In the genomic region with DNA sequence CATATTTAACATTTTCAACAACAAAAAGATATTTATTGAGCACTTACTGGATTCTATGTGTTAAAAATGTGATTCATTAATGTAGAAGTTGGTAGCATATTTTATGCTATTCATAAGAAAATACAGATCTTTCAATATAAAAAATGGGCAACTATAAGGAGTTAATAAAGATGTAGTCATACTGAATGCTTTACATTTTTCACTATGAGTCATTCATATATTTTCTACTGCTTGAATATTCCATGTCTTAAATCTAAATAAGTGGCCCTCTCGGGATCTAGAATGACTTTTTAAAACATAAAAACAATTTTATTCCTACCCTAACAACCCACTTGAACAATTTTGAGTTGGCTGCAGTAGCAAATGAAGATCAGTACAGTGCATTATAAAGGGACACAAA, we compare ENCODE assay signal across 18 cellular contexts.
A peak's percentile ranks its signal among the peaks of the same experiment; 100 is the strongest.
DNase-seq lines count a peak whose midpoint lies in the region; ATAC-seq, FAIRE-seq and TF ChIP-seq lines count a peak whose summit lies in the region.
"Had no signal": no experiment of that assay in that cellular context is flagged by ENCODE, and none has a peak within 500 bp of the region (broad histone marks: within the 10 kb centered on the region; RNA-seq: fewer than 3 reads in every experiment).

No MANE protein-coding gene starts in this region.

- H3K79me2 ChIP-seq in PC-3 (ENCODE audit: low read length) (no peaks in the 10 kb centered on the region), GM12878 (ENCODE audit: control insufficient read depth, insufficient read depth, low read length) (no peaks in the 10 kb centered on the region)

- RAD21 ChIA-PET in GM12878 (lab: Charles Lee; ENCODE audit: unreplicated experiment), result no interaction called here

- ATAC-seq in PC-3 (peak; percentile 50; the same call in 1 of the 2 replicates), GM12878 (no peak)

- TF ChIP-seq CTCF in PC-3 (conservative IDR thresholded peaks at IDR 0.05; ENCODE audit: low read depth, low read length), result no peak
- TF ChIP-seq CTCF in GM12878 (IDR thresholded peaks at IDR 0.05 in 2 of 3, conservative IDR thresholded peaks at IDR 0.05 in 1 of 3; ENCODE audit: control insufficient read depth in 2 of 3, extremely low read depth in 1 of 3, insufficient read depth in 1 of 3, low read depth in 3 of 3, low read length in 3 of 3), result no peak
- TF ChIP-seq CTCF in adrenal gland (IDR thresholded peaks at IDR 0.05), result no peak
- TF ChIP-seq CTCF in GM20000 (IDR thresholded peaks at IDR 0.05; ENCODE audit: extremely low read depth, missing control alignments), result no peak

- TF ChIP-seq RAD21 in GM12878 (IDR thresholded peaks at IDR 0.05; ENCODE audit: insufficient read depth, low read depth, low read length), result no peak

- no peak for FAIRE-seq in GM12878 (lab: Jason Lieb, UNC)
- FAIRE-seq: D721Med had no signal

- intact Hi-C loops in PC-3 (cut with micrococcal nuclease), result no loop called here
- intact Hi-C loops in GM12878 (cut with micrococcal nuclease; ENCODE audit: unreplicated experiment), result no loop called here
- intact Hi-C loops in adrenal gland (cut with DNase I), result no loop called here

- H3F3A ChIP-seq in PC-3 (ENCODE audit: low read length, unreplicated experiment), result no peaks in the 10 kb centered on the region

- TF ChIP-seq EP300 in GM12878 (IDR thresholded peaks at IDR 0.05; ENCODE audit: borderline replicate concordance in 1 of 2, control insufficient read depth in 1 of 2, low read depth in 2 of 2, low read length in 2 of 2), result no peak

- WGBS in GM12878 (ENCODE audit: insufficient coverage, insufficient replicate concordance, low lambda C conversion rate, missing lambda C conversion rate), result 0% methylated on average over 1 of the region's 1 CpG
- 46 to 59% (median 55%) methylated on average over 1 of the region's 1 CpG for WGBS in adrenal gland, 4 donors

- in situ Hi-C loops in GM12878 (cut with MboI), result no loop called here

- no peak for TF ChIP-seq POLR2A in GM12878 (IDR thresholded peaks at IDR 0.05; ENCODE audit: low read depth, low read length)
- TF ChIP-seq POLR2A in adrenal gland (IDR thresholded peaks at IDR 0.05), result no peak

- SMC1A ChIA-PET in GM12878 (lab: Charles Lee; ENCODE audit: uncharacterized antibody, unreplicated experiment), result no interaction called here

- H3K4me1 ChIP-seq in PC-3 (ENCODE audit: insufficient read depth, low read length) (peaks cover 8% of the 10 kb centered on the region; the same call in 1 of the 2 replicates), GM12878 (ENCODE audit: control insufficient read depth, insufficient read depth, low read length) (no peaks in the 10 kb centered on the region), adrenal gland (replicated peaks in 1 of 2) (no peaks in the 10 kb centered on the region)
- H3K4me1 ChIP-seq: Caco-2, HAP-1 had no signal

- H3K9me2 ChIP-seq in PC-3 (replicated peaks; ENCODE audit: low read length), result no peaks in the 10 kb centered on the region

- DNase-seq in ELR (ENCODE audit: low read depth), result peak; percentile 1
- DNase-seq in HCEC 1CT, result peak; percentile 35
- DNase-seq in PC-3, result peak; percentile 10
- no peak for DNase-seq in GM12878 (ENCODE audit: low read depth, low spot score)
- DNase-seq in adrenal gland, result no peak
- DNase-seq in retina, result no peak
- no peak for DNase-seq in GM20000 (ENCODE audit: low spot score)
- no peak for DNase-seq in KG1 (lab: John Stamatoyannopoulos, UW)
- DNase-seq: ACHN; BE2C; C1 segment of cervical spinal cord; Caco-2; CD4-positive, CD25-positive, alpha-beta regulatory T cell; CD8-positive, alpha-beta memory T cell; GDM1; KBM-7 had no signal

- H3K9ac ChIP-seq in PC-3 (ENCODE audit: low read length) (no peak overlapping the region), GM12878 (ENCODE audit: control insufficient read depth, insufficient read depth, low read length) (no peak overlapping the region)

- H3K4me2 ChIP-seq in PC-3 (ENCODE audit: low read length) (no peak overlapping the region), GM12878 (ENCODE audit: control insufficient read depth, insufficient read depth) (no peak overlapping the region)

- no peak overlapping the region for H3K4me3 ChIP-seq in PC-3 (ENCODE audit: low read length)
- no peak overlapping the region for H3K4me3 ChIP-seq in GM12878
- no peak overlapping the region for H3K4me3 ChIP-seq in adrenal gland
- H3K4me3 ChIP-seq: HAP-1 had no signal

- H3K27me3 ChIP-seq in PC-3 (ENCODE audit: low read length) (no peaks in the 10 kb centered on the region), GM12878 (replicated peaks in 1 of 2; ENCODE audit: control insufficient read depth in 2 of 2, insufficient read depth in 2 of 2, low read length in 1 of 2) (no peaks in the 10 kb centered on the region), adrenal gland (no peaks in the 10 kb centered on the region)
- H3K27me3 ChIP-seq: BE2C had no signal

- H4K20me1 ChIP-seq in PC-3 (ENCODE audit: low read length), result no peaks in the 10 kb centered on the region
- no peaks in the 10 kb centered on the region for H4K20me1 ChIP-seq in GM12878 (ENCODE audit: control insufficient read depth, insufficient read depth)

- H3K27ac ChIP-seq in PC-3 (ENCODE audit: low read length), result no peak overlapping the region
- no peak overlapping the region for H3K27ac ChIP-seq in GM12878 (ENCODE audit: control insufficient read depth, insufficient read depth)
- no peak overlapping the region for H3K27ac ChIP-seq in adrenal gland

- H3K36me3 ChIP-seq in PC-3 (ENCODE audit: low read depth, low read length), result no peaks in the 10 kb centered on the region
- H3K36me3 ChIP-seq in GM12878 (ENCODE audit: control insufficient read depth in 2 of 2, insufficient read depth in 2 of 2, low read length in 1 of 2), result no peaks in the 10 kb centered on the region
- no peaks in the 10 kb centered on the region for H3K36me3 ChIP-seq in adrenal gland (replicated peaks in 1 of 2)
- H3K36me3 ChIP-seq: BE2C, HAP-1 had no signal

- H3K9me3 ChIP-seq in PC-3 (ENCODE audit: low read length) (no peaks in the 10 kb centered on the region), GM12878 (replicated peaks; ENCODE audit: control insufficient read depth, insufficient read depth, low read length) (no peaks in the 10 kb centered on the region), adrenal gland (replicated peaks in 1 of 3) (no peaks in the 10 kb centered on the region)
- H3K9me3 ChIP-seq: BE2C, Caco-2, HAP-1 had no signal

- no peak overlapping the region for H2AFZ ChIP-seq in PC-3 (ENCODE audit: low read length)
- no peak overlapping the region for H2AFZ ChIP-seq in GM12878 (ENCODE audit: control insufficient read depth, low read depth, low read length)

- POLR2A ChIA-PET in PC-3 (lab: Charles Lee; ENCODE audit: unreplicated experiment) (no interaction called here), GM12878 (lab: Charles Lee) (no interaction called here)

- no TSS peak for BruUV-seq in PC-3 (replicated peaks; lab: Mats Ljungman, UMichigan)
- BruUV-seq in GM12878 (replicated peaks; lab: Mats Ljungman, UMichigan), result no TSS peak

- CTCF ChIA-PET in PC-3 (lab: Charles Lee) (no interaction called here), GM12878 (lab: Yijun Ruan, JAX) (no interaction called here)

TF ChIP-seq in GM12878, 131 proteins besides CTCF, POLR2A, EP300 and RAD21:
- TF ChIP-seq JUNB (IDR thresholded peaks at IDR 0.05) (peak; percentile 26; the same call in 1 of the 2 replicates), DPF2 (IDR thresholded peaks at IDR 0.05) (no peak)
- TF ChIP-seq, protein P1, sequence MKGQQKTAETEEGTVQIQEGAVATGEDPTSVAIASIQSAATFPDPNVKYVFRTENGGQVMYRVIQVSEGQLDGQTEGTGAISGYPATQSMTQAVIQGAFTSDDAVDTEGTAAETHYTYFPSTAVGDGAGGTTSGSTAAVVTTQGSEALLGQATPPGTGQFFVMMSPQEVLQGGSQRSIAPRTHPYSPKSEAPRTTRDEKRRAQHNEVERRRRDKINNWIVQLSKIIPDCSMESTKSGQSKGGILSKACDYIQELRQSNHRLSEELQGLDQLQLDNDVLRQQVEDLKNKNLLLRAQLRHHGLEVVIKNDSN (IDR thresholded peaks at IDR 0.05; ENCODE audit: borderline replicate concordance, extremely low read length, insufficient read depth, low read depth, low read length), result no peak

Comparison
In these comparisons a context has a peak if more than half of its experiments do, and no peak if none do; other contexts are left out.
1. DNase-seq: peak in ELR (single experiment), HCEC 1CT (single experiment) and PC-3 (single experiment); none in GM12878 (single experiment), adrenal gland (0 of 7), retina (single experiment), GM20000 (single experiment) and KG1 (single experiment).